Comparison of ENCODE assay signal across 8 cellular contexts in the genomic region with DNA sequence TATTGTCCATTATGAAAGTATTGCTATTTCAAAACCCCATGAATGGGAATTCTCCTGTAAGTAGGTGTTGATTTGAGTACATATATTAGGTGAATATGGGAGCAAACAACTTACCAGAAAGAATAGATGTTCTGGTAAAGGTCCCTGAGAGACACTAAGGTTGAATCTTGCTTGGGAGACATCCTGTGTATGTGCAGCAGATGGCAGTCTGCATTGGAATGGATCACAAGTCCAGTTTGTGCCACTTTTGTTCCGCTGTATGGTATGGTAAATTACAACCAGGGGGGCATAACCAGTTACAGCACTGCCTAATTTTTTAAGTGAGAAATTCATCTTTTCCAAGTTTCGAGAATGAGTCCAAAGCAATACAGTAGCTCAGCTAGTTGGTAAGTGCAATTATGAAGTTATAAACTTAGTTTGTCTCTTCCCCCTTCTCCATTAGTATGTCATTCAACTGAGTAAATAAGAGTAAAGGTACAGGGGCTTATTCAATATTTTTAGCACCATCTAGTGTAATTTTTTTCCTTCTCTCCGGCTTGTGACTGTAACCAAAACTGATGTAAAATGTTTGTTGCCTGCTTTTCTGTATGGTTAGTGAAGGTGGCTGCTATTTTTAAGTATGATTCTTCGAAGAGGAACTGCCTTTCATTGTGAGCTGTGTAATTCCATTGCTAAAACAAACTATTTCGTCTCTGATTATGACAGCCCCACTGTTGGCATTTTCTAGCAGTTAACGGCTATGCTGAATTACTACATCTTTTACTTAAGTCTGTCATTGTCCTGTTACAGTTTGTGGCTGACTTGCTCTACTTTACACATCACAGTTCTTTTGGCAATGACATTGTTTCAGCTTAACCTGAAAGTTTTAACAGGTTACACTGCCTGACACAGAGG. TPM values are rescaled to one million over a fixed set of nuclear protein-coding genes. Genes with fewer than 3 reads are reported as not detected.
DNase-seq lines count a peak whose midpoint lies in the region; ATAC-seq, FAIRE-seq and TF ChIP-seq lines count a peak whose summit lies in the region.

No MANE protein-coding gene starts in this region.

- H3K4me3 ChIP-seq in transverse colon, result no peak overlapping the region

- intact Hi-C loops in transverse colon (cut with DNase I; ENCODE audit: low total_unique reads), result loop anchor here (10.0 kb wide), 2 partner anchors 70 to 140 kb away; partner anchors contain the start of gene MICU1

- H3K27ac Mint-ChIP-seq in stimulated activated naive CD8-positive, alpha-beta T cell treated with anti-CD3 and anti-CD28 coated beads, Interleukin-15, amount 100 ng/mL, for 72 hours, result no peak overlapping the region

- H3K4me3 Mint-ChIP-seq in stimulated activated naive CD8-positive, alpha-beta T cell treated with anti-CD3 and anti-CD28 coated beads, Interleukin-15, amount 100 ng/mL, for 72 hours, result no peak overlapping the region

- no peak for TF ChIP-seq POLR2A in GM12891 (IDR thresholded peaks at IDR 0.05; ENCODE audit: low read depth, low read length)
- no peak for TF ChIP-seq POLR2A in transverse colon (IDR thresholded peaks at IDR 0.05)
- no peak for TF ChIP-seq POLR2A in GM18505 (IDR thresholded peaks at IDR 0.05; ENCODE audit: borderline replicate concordance, extremely low read depth, insufficient read depth, insufficient read length)

- no peak for TF ChIP-seq EP300 in transverse colon (IDR thresholded peaks at IDR 0.05; ENCODE audit: low read depth)

- ATAC-seq in foreskin keratinocyte (no peak), HG02763 (IDR thresholded peaks at IDR 0.05; ENCODE audit: unreplicated experiment) (no peak), GM18505 (IDR thresholded peaks at IDR 0.05; ENCODE audit: unreplicated experiment) (no peak)
- no peak for ATAC-seq in stimulated activated naive CD8-positive, alpha-beta T cell treated with anti-CD3 and anti-CD28 coated beads, Interleukin-15, amount 100 ng/mL, for 72 hours

- peaks cover 36% of the 10 kb centered on the region for H3K4me1 Mint-ChIP-seq in stimulated activated naive CD8-positive, alpha-beta T cell treated with anti-CD3 and anti-CD28 coated beads, Interleukin-15, amount 100 ng/mL, for 72 hours

- peak; percentile 84 for FAIRE-seq in GM12891 (lab: Jason Lieb, UNC)

- H3K36me3 ChIP-seq in transverse colon, result no peaks in the 10 kb centered on the region

- H3K4me1 ChIP-seq in foreskin keratinocyte, result peaks cover 9% of the 10 kb centered on the region
- H3K4me1 ChIP-seq in transverse colon, result peaks cover 14 to 34% (median 27%) of the 10 kb centered on the region in 4 donors

- no peaks in the 10 kb centered on the region for H3K9me3 ChIP-seq in transverse colon

- TF ChIP-seq CTCF in AG09319 (IDR thresholded peaks at IDR 0.05; ENCODE audit: low read depth, low read length), result peak; percentile 61
- TF ChIP-seq CTCF in foreskin keratinocyte (conservative IDR thresholded peaks at IDR 0.05), result peak; percentile 64
- TF ChIP-seq CTCF in transverse colon (IDR thresholded peaks at IDR 0.05), result peak in 4 of 5 experiments; percentile 20 to 34 (median 28)

- H3K27me3 ChIP-seq in foreskin keratinocyte (no peaks in the 10 kb centered on the region), transverse colon (no peaks in the 10 kb centered on the region)

- no peaks in the 10 kb centered on the region for H3K9me3 Mint-ChIP-seq in stimulated activated naive CD8-positive, alpha-beta T cell treated with anti-CD3 and anti-CD28 coated beads, Interleukin-15, amount 100 ng/mL, for 72 hours

- no peak overlapping the region for H3K27ac ChIP-seq in foreskin keratinocyte
- peak overlapping the region in 2 of 4 donors; percentile 93 to 94 for H3K27ac ChIP-seq in transverse colon

- no peaks in the 10 kb centered on the region for H3K27me3 Mint-ChIP-seq in stimulated activated naive CD8-positive, alpha-beta T cell treated with anti-CD3 and anti-CD28 coated beads, Interleukin-15, amount 100 ng/mL, for 72 hours

- in situ Hi-C loops in transverse colon (cut with MboI; ENCODE audit: low pct_ligation_motif_present in 1 of 4, low pct_unique_long_range_greater_than_20kb in 1 of 4, low sequenced_read_pairs in 3 of 4), result loop anchor here in 1 of 4 donors (10.0 kb wide), 1 partner anchor 140 kb away; no protein-coding TSS in a partner anchor

- DNase-seq in AG09319 (ENCODE audit: extremely low read depth, low read depth), result no peak
- DNase-seq in GM12891 (ENCODE audit: insufficient read length, low spot score), result no peak
- peak; percentile 91 for DNase-seq in SIG-M5 treated with dmso at 0.1 percent for 504 hours (lab: John Stamatoyannopoulos, UW; ENCODE audit: unreplicated experiment)
- peak in 1 of 2 donors; percentile 32 for DNase-seq in foreskin keratinocyte
- DNase-seq in transverse colon, result no peak
- DNase-seq in stimulated activated naive CD8-positive, alpha-beta T cell treated with anti-CD3 and anti-CD28 coated beads, Interleukin-15, amount 100 ng/mL, for 72 hours, result no peak

- WGBS in transverse colon (ENCODE audit: low coverage in 1 of 2), 2 donors, result 22 to 26% methylated on average over 6 of the region's 6 CpGs

TF ChIP-seq in GM12891, 5 proteins besides CTCF, POLR2A, EP300 and RAD21:
- TF ChIP-seq POU2F2 (IDR thresholded peaks at IDR 0.05; ENCODE audit: low read depth, low read length) (no peak), SPI1 (IDR thresholded peaks at IDR 0.05; ENCODE audit: low read depth, low read length) (peak; percentile 75)
TF ChIP-seq in GM12891: peak in this region for 1.

RNA-seq across cellular contexts. Expression of gene MCU, which starts 2.8 kb away (rescaled TPM):
- polyA plus RNA-seq in GM12891 (2012; ENCODE audit: low read depth, missing spikeins), result 6.8 TPM
- total RNA-seq in foreskin keratinocyte (30.6 and 34.1 TPM in 2 replicates), transverse colon (10 to 100 TPM; 25.1 to 82.4 (median 65.1) TPM)
- polyA plus RNA-seq in foreskin keratinocyte, result 20.7 and 25.1 TPM in 2 replicates
